In genomic region chr19:7888145-7888825, GRCh38 we compare ENCODE assay signal across 8 cellular contexts. TPM values are rescaled to one million over a fixed set of nuclear protein-coding genes. Genes with fewer than 3 reads are reported as not detected.
A peak's percentile ranks its signal among the peaks of the same experiment; 100 is the strongest.
DNase-seq lines count a peak whose midpoint lies in the region; ATAC-seq, FAIRE-seq and TF ChIP-seq lines count a peak whose summit lies in the region.

Gene LRRC8E (plus strand): TSS chr19:7888510. CDS start chr19:7895604, 7,094 bp downstream.

- H3K27me3 Mint-ChIP-seq in GM23338 (ENCODE audit: insufficient read depth, low read depth, poor library complexity) (peaks cover 17% of the 10 kb centered on the region), mesothelial cell of epicardium (ENCODE audit: low read depth) (peaks cover 5% of the 10 kb centered on the region)
- peaks cover 8 to 40% of the 10 kb centered on the region in 2 donors for H3K27me3 Mint-ChIP-seq in effector memory CD8-positive, alpha-beta T cell

- H3K9me3 Mint-ChIP-seq in GM23338 (no peaks in the 10 kb centered on the region), mesothelial cell of epicardium (no peaks in the 10 kb centered on the region)
- H3K9me3 Mint-ChIP-seq in effector memory CD8-positive, alpha-beta T cell = no peaks in the 10 kb centered on the region

- H3K27me3 ChIP-seq in GM23338 (ENCODE audit: insufficient read depth) = peaks cover 11% of the 10 kb centered on the region
- no peaks in the 10 kb centered on the region for H3K27me3 ChIP-seq in RWPE2 (ENCODE audit: insufficient read depth, poor library complexity, severe bottlenecking)
- no peaks in the 10 kb centered on the region for H3K27me3 ChIP-seq in aorta (ENCODE audit: control insufficient read depth in 1 of 2, insufficient read depth in 2 of 2, low read length in 1 of 2)

- FAIRE-seq in GM12892 (lab: Jason Lieb, UNC) = no peak

- H3K27ac ChIP-seq in GM23338 (ENCODE audit: low read depth) (no peak within 1 kb of the TSS), RWPE2 (ENCODE audit: poor library complexity, severe bottlenecking) (no peak within 1 kb of the TSS), aorta (ENCODE audit: low read depth in 1 of 2, low read length in 2 of 2) (no peak within 1 kb of the TSS)

- H3K9me2 ChIP-seq in GM23338 (ENCODE audit: insufficient read depth) = no peaks in the 10 kb centered on the region

- H4K20me1 ChIP-seq in GM23338 (replicated peaks; ENCODE audit: insufficient read depth) = no peaks in the 10 kb centered on the region

- no peak for TF ChIP-seq CTCF in GM23338 (conservative IDR thresholded peaks at IDR 0.05; ENCODE audit: low read depth in 2 of 2)
- no peak for TF ChIP-seq CTCF in RWPE2 (IDR thresholded peaks at IDR 0.05; ENCODE audit: poor library complexity, severe bottlenecking)
- no peak for TF ChIP-seq CTCF in mesothelial cell of epicardium (IDR thresholded peaks at IDR 0.05; ENCODE audit: unreplicated experiment)

- H3K4me1 Mint-ChIP-seq in GM23338 (peaks cover 5% of the 10 kb centered on the region; the same call in 2 of the 3 replicates), mesothelial cell of epicardium (peaks cover 3% of the 10 kb centered on the region)
- peaks cover 0 to 1% of the 10 kb centered on the region in 2 donors for H3K4me1 Mint-ChIP-seq in effector memory CD8-positive, alpha-beta T cell (ENCODE audit: low read depth in 2 of 2)

- H3K4me1 ChIP-seq in GM23338 (ENCODE audit: insufficient read depth) (no peaks in the 10 kb centered on the region; the same call in 1 of the 2 replicates), RWPE2 (ENCODE audit: insufficient read depth, poor library complexity, severe bottlenecking) (no peaks in the 10 kb centered on the region), aorta (ENCODE audit: control insufficient read depth in 1 of 2, insufficient read depth in 2 of 2, low read length in 2 of 2) (no peaks in the 10 kb centered on the region)

- no peaks in the 10 kb centered on the region for H3K9me3 ChIP-seq in RWPE2 (ENCODE audit: severe bottlenecking)
- H3K9me3 ChIP-seq in aorta (ENCODE audit: control insufficient read depth, low read length) = no peaks in the 10 kb centered on the region

- H2AFZ ChIP-seq in GM23338 = peak within 1 kb of the TSS; percentile 98

- H3K4me3 Mint-ChIP-seq in GM23338 (peak within 1 kb of the TSS; percentile 66), mesothelial cell of epicardium (peak within 1 kb of the TSS; percentile 54)
- no peak within 1 kb of the TSS for H3K4me3 Mint-ChIP-seq in effector memory CD8-positive, alpha-beta T cell

- DNase-seq in GM23338 (ENCODE audit: low spot score) (peak; percentile 92), RWPE2 (ENCODE audit: low spot score) (no peak), mesothelial cell of epicardium (ENCODE audit: low spot score in 2 of 2, unreplicated experiment in 2 of 2) (peak in 1 of 2 experiments; percentile 73), aorta (no peak), NCI-H2227 treated with DMSO at 0.1 percent for 48 hours (lab: John Stamatoyannopoulos, UW) (no peak), GM12892 (ENCODE audit: insufficient read length) (no peak)
- DNase-seq in effector memory CD8-positive, alpha-beta T cell = no peak

- WGBS in aorta, 2 donors = 11 to 13% methylated on average over 42 to 53 of the region's 53 CpGs

- H3K79me2 ChIP-seq in GM23338 (replicated peaks; ENCODE audit: insufficient read depth) = no peaks in the 10 kb centered on the region

- H3K27ac Mint-ChIP-seq in GM23338 (no peak within 1 kb of the TSS), mesothelial cell of epicardium (no peak within 1 kb of the TSS)
- H3K27ac Mint-ChIP-seq in effector memory CD8-positive, alpha-beta T cell = no peak within 1 kb of the TSS

- H3K36me3 Mint-ChIP-seq in GM23338 (ENCODE audit: low read depth) (no peaks in the 10 kb centered on the region), mesothelial cell of epicardium (no peaks in the 10 kb centered on the region)
- no peaks in the 10 kb centered on the region for H3K36me3 Mint-ChIP-seq in effector memory CD8-positive, alpha-beta T cell (ENCODE audit: insufficient read depth)

- H3K4me2 ChIP-seq in GM23338 = peak within 1 kb of the TSS; percentile 89

- peak; percentile 98 for ATAC-seq in GM23338
- peak; percentile 94 for ATAC-seq in RWPE2 (ENCODE audit: low read depth)
- peak; percentile 76 for ATAC-seq in effector memory CD8-positive, alpha-beta T cell (replicated peaks)
- peak; percentile 41 for ATAC-seq in aorta (ENCODE audit: low FRiP score)
- no peak for ATAC-seq in HG03520 (IDR thresholded peaks at IDR 0.05; ENCODE audit: unreplicated experiment)

- TF ChIP-seq POLR2A in GM12892 (IDR thresholded peaks at IDR 0.05; ENCODE audit: low read depth, low read length) = no peak

- intact Hi-C loops in aorta (cut with DNase I) = no loop called here

- no peaks in the 10 kb centered on the region for H3F3A ChIP-seq in GM23338 (replicated peaks; ENCODE audit: low read depth)

- H3K4me3 ChIP-seq in GM23338 (peak within 1 kb of the TSS; percentile 78), RWPE2 (ENCODE audit: severe bottlenecking) (peak within 1 kb of the TSS; percentile 52), aorta (ENCODE audit: low read length in 2 of 2) (no peak within 1 kb of the TSS)

- no peaks in the 10 kb centered on the region for H3K36me3 ChIP-seq in GM23338 (ENCODE audit: insufficient read depth)
- H3K36me3 ChIP-seq in RWPE2 (ENCODE audit: low read depth) = no peaks in the 10 kb centered on the region; the same call in 1 of the 2 replicates
- H3K36me3 ChIP-seq in aorta (ENCODE audit: control insufficient read depth in 1 of 2, insufficient read depth in 2 of 2, low read length in 1 of 2) = no peaks in the 10 kb centered on the region

TF ChIP-seq in GM23338, 12 proteins besides CTCF, POLR2A, EP300 and RAD21:
- TF ChIP-seq STAT1 (IDR thresholded peaks at IDR 0.05; ENCODE audit: unreplicated experiment) = no peak
- TF ChIP-seq POLR2AphosphoS5 (IDR thresholded peaks at IDR 0.05; ENCODE audit: low read depth) = peak; percentile 67

RNA-seq across cellular contexts. Expression of gene LRRC8E, which starts in this region (rescaled TPM):
- total RNA-seq in GM23338 (2014; rRNA removed; shearing (Covaris generic)) = 4.5 and 4.8 TPM in 2 replicates
- polyA plus RNA-seq in GM23338 (2016; fragmentation: Nextera tagmentation; extraction: Ambion mirVana) (0.29 and 1.3 TPM in 2 replicates), aorta (not detected)
- total RNA-seq in mesothelial cell of epicardium (4.3 to 5.2 TPM (median 4.9 TPM) in 3 replicates), aorta (under 1 TPM in 1 of 2 donors, not detected in 1; 0.60 TPM)
- polyA plus RNA-seq in GM12892 (2012; ENCODE audit: missing spikeins) = not detected

Comparison
In these comparisons a context has a peak if more than half of its experiments do, and no peak if none do; other contexts are left out.
1. Peak in ATAC-seq in aorta; RNA of the gene not detected or under 1 TPM.
2. H3K4me3 ChIP-seq: peak in GM23338 (single experiment) and RWPE2 (single experiment); none in aorta (0 of 2).
3. H3K4me3 Mint-ChIP-seq: peak in GM23338 (single experiment) and mesothelial cell of epicardium (single experiment); none in effector memory CD8-positive, alpha-beta T cell (0 of 2).